13 cellular contexts compared by ENCODE assay signal in genomic region chr6:112626468-112627082, GRCh38.
A peak's percentile ranks its signal among the peaks of the same experiment; 100 is the strongest.
DNase-seq lines count a peak whose midpoint lies in the region; ATAC-seq, FAIRE-seq and TF ChIP-seq lines count a peak whose summit lies in the region.
"Had no signal": no experiment of that assay in that cellular context is flagged by ENCODE, and none has a peak within 500 bp of the region (broad histone marks: within the 10 kb centered on the region; RNA-seq: fewer than 3 reads in every experiment).

No MANE protein-coding gene starts in this region.

- TF ChIP-seq CTCF in uterus (IDR thresholded peaks at IDR 0.05), result no peak

- FAIRE-seq in RCC 7860 (lab: Jason Lieb, UNC), result peak; percentile 97

- DNase-seq in GM03348 (ENCODE audit: low spot score) (peak; percentile 45), H4 (ENCODE audit: low spot score) (peak; percentile 22), RCC 7860 (ENCODE audit: low spot score) (peak; percentile 90), hepatic stellate cell (ENCODE audit: low spot score) (peak; percentile 15), germinal center (ENCODE audit: low spot score) (no peak), Ammon's horn (ENCODE audit: low spot score) (no peak), uterus (no peak)
- DNase-seq: activated T-cell treated with anti-CD3 and anti-CD28 coated beads, Interleukin-2, amount 50 U/mL, for 72 hours; effector CD8-positive, alpha-beta T cell; GF-D8; stimulated activated CD4-positive, alpha-beta T cell treated with anti-CD3 and anti-CD28 coated beads, Interleukin-15, amount 100 ng/mL, for 24 hours had no signal

- no peak overlapping the region for H3K27ac ChIP-seq in uterus
- H3K27ac ChIP-seq: SK-N-MC had no signal

- no peaks in the 10 kb centered on the region for H3K9me3 ChIP-seq in uterus

- no peaks in the 10 kb centered on the region for H3K4me1 ChIP-seq in uterus

- H3K36me3 ChIP-seq in uterus, result no peaks in the 10 kb centered on the region

- H3K27me3 ChIP-seq in uterus, result no peaks in the 10 kb centered on the region

- H3K4me3 ChIP-seq in uterus, result no peak overlapping the region
- H3K4me3 ChIP-seq: SK-N-MC had no signal

- intact Hi-C loops in uterus (cut with DNase I; ENCODE audit: low total_unique reads), result no loop called here

- ATAC-seq in GM18873 (IDR thresholded peaks at IDR 0.05; ENCODE audit: low FRiP score, unreplicated experiment), result no peak
- ATAC-seq: activated T-cell treated with anti-CD3 and anti-CD28 coated beads, Interleukin-2, amount 50 U/mL, for 72 hours had no signal

- no peak for TF ChIP-seq POLR2A in uterus (IDR thresholded peaks at IDR 0.05)

Comparison
In these comparisons a context has a peak if more than half of its experiments do, and no peak if none do; other contexts are left out.
1. DNase-seq: peak in GM03348 (single experiment), H4 (single experiment), RCC 7860 (single experiment) and hepatic stellate cell (single experiment); none in germinal center (single experiment), Ammon's horn (single experiment) and uterus (0 of 2).